31 cellular contexts compared by ENCODE assay signal in the genomic region with DNA sequence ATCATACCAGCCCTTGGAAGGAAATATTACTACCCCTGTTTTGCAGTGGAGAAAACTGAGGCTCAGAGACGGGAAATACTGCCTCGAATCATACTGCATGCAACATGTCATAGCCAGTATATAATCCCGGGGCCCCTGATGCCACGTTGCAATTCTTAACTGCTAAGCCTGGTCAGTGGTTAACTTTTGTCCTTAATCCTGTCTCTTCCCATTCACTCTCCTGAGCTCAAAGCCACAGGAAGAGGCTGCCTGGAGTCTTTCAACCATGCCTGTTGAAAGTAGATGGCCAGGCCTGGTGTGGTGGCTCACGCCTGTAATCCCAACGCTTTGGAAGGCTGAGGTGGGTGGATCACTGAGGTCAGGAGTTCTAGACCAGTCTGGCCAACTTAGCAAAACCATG.
"Had no signal": no experiment of that assay in that cellular context is flagged by ENCODE, and none has a peak within 500 bp of the region (broad histone marks: within the 10 kb centered on the region; RNA-seq: fewer than 3 reads in every experiment).

No MANE protein-coding gene starts in this region.

- H3K27me3 ChIP-seq: adrenal gland, body of pancreas, brain microvascular endothelial cell, breast epithelium had no signal

- H3K4me3 ChIP-seq: adrenal gland, body of pancreas, breast epithelium had no signal

- H3K27ac ChIP-seq: adrenal gland, body of pancreas, brain microvascular endothelial cell, breast epithelium, VCaP had no signal

- DNase-seq: activated CD4-positive, alpha-beta memory T cell treated with anti-CD3 and anti-CD28 coated beads for 36 hours; activated CD4-positive, alpha-beta T cell treated with anti-CD3 and anti-CD28 coated beads for 1 hour; activated CD4-positive, alpha-beta T cell treated with anti-CD3 and anti-CD28 coated beads for 36 hours; activated CD4-positive, alpha-beta T cell treated with anti-CD3 and anti-CD28 coated beads, Interleukin-2, amount 10 ng/mL, durations not matched to agents 24 days and 14 days; activated CD4-positive, alpha-beta T cell treated with anti-CD3 and anti-CD28 coated beads, Interleukin-2, amount 50 U/mL, for 1 hour; activated CD4-positive, alpha-beta T cell treated with anti-CD3 and anti-CD28 coated beads, Interleukin-2, amount 50 U/mL, for 4 hours; activated CD4-positive, CD25-positive, alpha-beta regulatory T cell; activated CD8-positive, alpha-beta memory T cell treated with anti-CD3 and anti-CD28 coated beads, Interleukin-2, amount 50 U/mL, for 4 hours; activated CD8-positive, alpha-beta T cell treated with anti-CD3 and anti-CD28 coated beads for 36 hours; activated effector memory CD4-positive, alpha-beta T cell treated with anti-CD3 and anti-CD28 coated beads, Interleukin-2, amount 50 U/mL, for 16 hours; activated gamma-delta T cell treated with Interleukin-2 at 50 U/mL for 16 hours; activated naive CD4-positive, alpha-beta T cell; activated naive CD4-positive, alpha-beta T cell treated with anti-CD3 and anti-CD28 coated beads for 36 hours; activated naive CD4-positive, alpha-beta T cell treated with anti-CD3 and anti-CD28 coated beads, Interleukin-2, amount 50 U/mL, for 16 hours; activated naive CD8-positive, alpha-beta T cell treated with anti-CD3 and anti-CD28 coated beads for 36 hours; activated T-cell treated with anti-CD3 and anti-CD28 coated beads for 4 hours; activated T-cell treated with anti-CD3 and anti-CD28 coated beads, Interleukin-2, amount 50 U/mL, for 1 hour; activated T-cell treated with anti-CD3 and anti-CD28 coated beads, Interleukin-2, amount 50 U/mL, for 4 hours; activated T-cell treated with anti-CD3 and anti-CD28 coated beads, Interleukin-2, amount 50 U/mL, for 72 hours; adrenal gland; amniotic stem cell; aorta; body of pancreas; brain microvascular endothelial cell; caudate nucleus; SW 1271; T-helper 1 cell; T-helper 2 cell; T-helper 9 cell had no signal

- H3K36me3 ChIP-seq: adrenal gland, brain microvascular endothelial cell, breast epithelium had no signal

- H3K9me3 ChIP-seq: adrenal gland, breast epithelium had no signal

- H3K4me1 ChIP-seq: adrenal gland, body of pancreas, breast epithelium had no signal
